Comparison of ENCODE assay signal across 1 cellular context in genomic region chr19:13840751-13841338, GRCh38.
TF ChIP-seq lines count a peak whose summit lies in the region.

No MANE protein-coding gene starts in this region.

TF ChIP-seq in GM12878, 131 proteins besides CTCF, POLR2A, EP300 and RAD21:
- TF ChIP-seq MYB (IDR thresholded peaks at IDR 0.05; ENCODE audit: borderline replicate concordance, low read depth, low read length) (no peak), MLLT1 (IDR thresholded peaks at IDR 0.05) (peak; percentile 99), POLR2AphosphoS5 (IDR thresholded peaks at IDR 0.05; ENCODE audit: low read length) (peak; percentile 12; the same call in 1 of the 2 replicates)
